10 cellular contexts compared by ENCODE assay signal in the genomic region with DNA sequence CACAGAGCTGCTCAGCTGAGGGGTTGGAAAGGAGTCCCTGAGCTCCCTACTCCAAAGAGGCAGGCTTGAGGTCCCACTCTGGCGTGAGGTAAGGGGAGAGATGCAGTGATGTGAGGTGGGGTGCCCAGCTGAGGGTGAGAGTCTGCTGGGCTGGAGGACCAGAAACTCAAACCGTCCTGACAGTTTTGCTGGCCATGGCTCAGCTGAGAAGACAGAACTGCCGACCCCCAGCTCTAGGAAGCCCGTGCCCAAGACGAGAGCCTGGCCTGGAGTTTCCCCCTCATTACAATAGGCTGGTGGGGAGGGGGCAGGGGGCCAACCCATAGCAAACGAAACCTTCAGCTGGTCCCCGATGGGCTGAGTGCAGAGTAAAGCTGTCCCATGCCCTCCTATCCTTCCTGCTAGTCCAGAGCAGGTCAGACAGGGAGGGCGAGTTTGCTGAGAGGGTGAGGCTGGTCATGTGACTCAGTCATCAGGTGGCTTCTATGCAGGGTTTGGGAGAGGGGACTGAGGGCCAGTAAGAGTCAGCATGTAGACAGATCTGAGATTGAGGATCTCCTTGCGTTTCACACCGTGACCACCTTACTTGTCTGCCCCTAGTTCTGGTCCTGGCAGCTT.
A peak's percentile ranks its signal among the peaks of the same experiment; 100 is the strongest.
DNase-seq lines count a peak whose midpoint lies in the region; ATAC-seq, FAIRE-seq and TF ChIP-seq lines count a peak whose summit lies in the region.
"Had no signal": no experiment of that assay in that cellular context is flagged by ENCODE, and none has a peak within 500 bp of the region (broad histone marks: within the 10 kb centered on the region; RNA-seq: fewer than 3 reads in every experiment).

No MANE protein-coding gene starts in this region.

- TF ChIP-seq CTCF in GM13977 (IDR thresholded peaks at IDR 0.05; ENCODE audit: extremely low read depth, insufficient read depth, missing control alignments) (no peak), MM.1S (IDR thresholded peaks at IDR 0.05; ENCODE audit: low read length) (no peak), H1 (IDR thresholded peaks at IDR 0.05; ENCODE audit: control extremely low read depth in 1 of 3, insufficient read depth in 1 of 3, low read depth in 1 of 3, low read length in 3 of 3) (no peak)

- H3K9me3 ChIP-seq in MM.1S (replicated peaks; ENCODE audit: insufficient read depth, low read length) (no peaks in the 10 kb centered on the region), H1 (ENCODE audit: insufficient read depth in 2 of 2, low read depth in 1 of 2, low read length in 1 of 2) (no peaks in the 10 kb centered on the region; a peak in 1 of 4 replicates)

- H3K9me2 ChIP-seq in MM.1S (replicated peaks; ENCODE audit: insufficient read depth, low read length): no peaks in the 10 kb centered on the region

- H3K56ac ChIP-seq in H1 (replicated peaks; ENCODE audit: insufficient read length, low read depth, low read length): no peak overlapping the region

- H2BK20ac ChIP-seq in H1 (ENCODE audit: low read length): no peak overlapping the region

- CTCF ChIA-PET in H1 (lab: Charles Lee; ENCODE audit: partially characterized antibody): interaction anchor here (0.5 to 4.6 kb wide), 18 partner anchors 11 to 207 kb away, joined by 3 to 30 read pairs (median 3); no protein-coding TSS in a partner anchor

- no peaks in the 10 kb centered on the region for H3F3A ChIP-seq in MM.1S (ENCODE audit: insufficient read depth, low read length)

- no peak overlapping the region for H2AK5ac ChIP-seq in H1 (ENCODE audit: low read depth, low read length)

- no peak for TF ChIP-seq RAD21 in H1 (IDR thresholded peaks at IDR 0.05 in 1 of 2, conservative IDR thresholded peaks at IDR 0.05 in 1 of 2; ENCODE audit: low read depth in 2 of 2, low read length in 2 of 2)

- H3K14ac ChIP-seq in H1 (ENCODE audit: insufficient read length): no peak overlapping the region

- no peak for TF ChIP-seq EP300 in H1 (IDR thresholded peaks at IDR 0.05; ENCODE audit: borderline replicate concordance in 1 of 2, low read depth in 2 of 2, low read length in 2 of 2)

- peak overlapping the region; percentile 26; the same call in 1 of the 2 replicates for H3K27ac ChIP-seq in MM.1S (ENCODE audit: low read length)
- no peak overlapping the region for H3K27ac ChIP-seq in H1 (ENCODE audit: low read depth, low read length)
- no peak overlapping the region for H3K27ac ChIP-seq in rectal smooth muscle tissue (ENCODE audit: low read depth, low read length)

- no peak overlapping the region for H2BK15ac ChIP-seq in H1 (ENCODE audit: low read length)

- ATAC-seq in HG02852 (IDR thresholded peaks at IDR 0.05; ENCODE audit: unreplicated experiment): no peak

- H3K18ac ChIP-seq in H1 (ENCODE audit: extremely low read depth, low read length): peak overlapping the region; percentile 85

- no peaks in the 10 kb centered on the region for H3K4me1 ChIP-seq in MM.1S (ENCODE audit: low read length)
- H3K4me1 ChIP-seq in H1 (replicated peaks in 1 of 4; ENCODE audit: control insufficient read depth in 3 of 4, insufficient read depth in 4 of 4, low read length in 3 of 4): no peaks in the 10 kb centered on the region; a peak in 1 of 7 replicates
- no peaks in the 10 kb centered on the region for H3K4me1 ChIP-seq in rectal smooth muscle tissue (ENCODE audit: control insufficient read depth, insufficient read depth, low read length)

- peak overlapping the region; percentile 90; the same call in 1 of the 2 replicates for H4K8ac ChIP-seq in H1 (ENCODE audit: extremely low read depth, insufficient read depth, low read length)

- no peak for TF ChIP-seq POLR2A in H1 (IDR thresholded peaks at IDR 0.05; ENCODE audit: control extremely low read depth in 1 of 2, low read depth in 2 of 2, low read length in 2 of 2)

- H2BK12ac ChIP-seq in H1 (ENCODE audit: low read depth, low read length): no peak overlapping the region; the same call in 1 of the 2 replicates

- FAIRE-seq in H1 (lab: Jason Lieb, UNC): no peak

- H3K4me3 ChIP-seq in MM.1S (ENCODE audit: low read length) (peak overlapping the region; percentile 62), H1 (ENCODE audit: extremely low read depth in 1 of 4, insufficient read depth in 2 of 4, low read depth in 3 of 4, low read length in 4 of 4) (no peak overlapping the region), rectal smooth muscle tissue (ENCODE audit: low read length) (peak overlapping the region; percentile 24)

- H4K91ac ChIP-seq in H1 (replicated peaks; ENCODE audit: insufficient read length, low read length): peak overlapping the region; percentile 31

- POLR2A ChIA-PET in H1 (lab: Charles Lee; ENCODE audit: partially characterized antibody): no interaction called here

- no peak overlapping the region for H2BK120ac ChIP-seq in H1 (replicated peaks; ENCODE audit: low read depth, low read length)

- WGBS in H1 (ENCODE audit: extremely low coverage in 1 of 2, insufficient coverage in 1 of 2, insufficient read length in 1 of 2, insufficient replicate concordance in 2 of 2, low coverage in 1 of 2, low lambda C conversion rate in 2 of 2, missing lambda C conversion rate in 1 of 2), 2 experiments: 85% methylated on average over 9 of the region's 10 CpGs; no CpG with 5 or more reads in 1 of the 2 experiments

- H3K79me2 ChIP-seq in MM.1S (ENCODE audit: low read length) (no peaks in the 10 kb centered on the region), H1 (ENCODE audit: control insufficient read depth in 1 of 2, insufficient read depth in 2 of 2, low read length in 2 of 2) (no peaks in the 10 kb centered on the region)

- no peaks in the 10 kb centered on the region for H4K20me1 ChIP-seq in MM.1S (ENCODE audit: insufficient read depth, low read length)
- H4K20me1 ChIP-seq in H1 (replicated peaks in 1 of 2; ENCODE audit: control insufficient read depth in 1 of 2, insufficient read depth in 2 of 2, low read length in 2 of 2): no peaks in the 10 kb centered on the region

- H3K27me3 ChIP-seq in MM.1S (replicated peaks; ENCODE audit: insufficient read depth, low read length) (no peaks in the 10 kb centered on the region), H1 (replicated peaks in 1 of 4; ENCODE audit: control insufficient read depth in 3 of 4, extremely low read depth in 1 of 4, insufficient read depth in 3 of 4, low read length in 3 of 4) (peaks cover 0 to 2% (median 0%) of the 10 kb centered on the region in 4 experiments; a peak in 2 of 7 replicates), rectal smooth muscle tissue (ENCODE audit: control insufficient read depth, insufficient read depth, low read length) (peaks cover 4% of the 10 kb centered on the region)

- no peak overlapping the region for H2BK5ac ChIP-seq in H1 (ENCODE audit: low read depth, low read length)

- H3K9ac ChIP-seq in MM.1S (ENCODE audit: low read length) (peak overlapping the region; percentile 69), H1 (replicated peaks in 1 of 4; ENCODE audit: extremely low read depth in 1 of 4, low read depth in 3 of 4, low read length in 3 of 4) (no peak overlapping the region), rectal smooth muscle tissue (ENCODE audit: low read length) (no peak overlapping the region)

- H3K4me2 ChIP-seq in MM.1S (ENCODE audit: low read depth, low read length): peak overlapping the region; percentile 85
- H3K4me2 ChIP-seq in H1 (ENCODE audit: insufficient read depth in 1 of 2, low read depth in 2 of 2, low read length in 2 of 2): 0 out of 4 replicates have a peak overlapping the region, but pooled peaks of 1 of the 2 experiments have one; percentile 22

- H4K5ac ChIP-seq in H1 (ENCODE audit: insufficient read length, low read depth, low read length): no peak overlapping the region

- H2AFZ ChIP-seq in MM.1S (ENCODE audit: low read length): peak overlapping the region; percentile 89
- H2AFZ ChIP-seq in H1 (ENCODE audit: low read length): peak overlapping the region; percentile 91

- H3K36me3 ChIP-seq in MM.1S (replicated peaks; ENCODE audit: insufficient read depth, low read length) (no peaks in the 10 kb centered on the region), H1 (ENCODE audit: control insufficient read depth in 2 of 4, insufficient read depth in 4 of 4, low read length in 3 of 4) (no peaks in the 10 kb centered on the region), rectal smooth muscle tissue (ENCODE audit: control insufficient read depth, insufficient read depth, low read length) (no peaks in the 10 kb centered on the region)

- peak; percentile 13 for DNase-seq in GM13977 (ENCODE audit: low spot score)
- no peak for DNase-seq in MM.1S
- DNase-seq in H1 (ENCODE audit: low read depth in 1 of 2, low spot score in 2 of 2): no peak
- DNase-seq in central memory CD4-positive, alpha-beta T cell: no peak
- DNase-seq in activated CD4-positive, alpha-beta T cell treated with anti-CD3 and anti-CD28 coated beads for 48 hours: no peak
- DNase-seq: activated CD8-positive, alpha-beta memory T cell treated with anti-CD3 and anti-CD28 coated beads, Interleukin-2, amount 50 U/mL, for 4 hours; CD8-positive, alpha-beta memory T cell; cortex of kidney had no signal

- H3K79me1 ChIP-seq in H1 (ENCODE audit: low read depth, low read length): no peaks in the 10 kb centered on the region

- no peak overlapping the region for H3K4ac ChIP-seq in H1 (replicated peaks; ENCODE audit: insufficient read length, low read depth, low read length)

- in situ Hi-C loops in GM13977 (cut with MboI; ENCODE audit: low pct_unique_long_range_greater_than_20kb, low sequenced_read_pairs, unreplicated experiment): no loop called here

- no peak overlapping the region for H3K23ac ChIP-seq in H1 (ENCODE audit: insufficient read length)

- H3K23me2 ChIP-seq in H1 (ENCODE audit: low read depth, low read length): no peaks in the 10 kb centered on the region; the same call in 1 of the 2 replicates

TF ChIP-seq in H1, 55 proteins besides CTCF, POLR2A, EP300 and RAD21:
- TF ChIP-seq JUN (IDR thresholded peaks at IDR 0.05; ENCODE audit: low read depth, low read length): no peak
- TF ChIP-seq, protein P1, sequence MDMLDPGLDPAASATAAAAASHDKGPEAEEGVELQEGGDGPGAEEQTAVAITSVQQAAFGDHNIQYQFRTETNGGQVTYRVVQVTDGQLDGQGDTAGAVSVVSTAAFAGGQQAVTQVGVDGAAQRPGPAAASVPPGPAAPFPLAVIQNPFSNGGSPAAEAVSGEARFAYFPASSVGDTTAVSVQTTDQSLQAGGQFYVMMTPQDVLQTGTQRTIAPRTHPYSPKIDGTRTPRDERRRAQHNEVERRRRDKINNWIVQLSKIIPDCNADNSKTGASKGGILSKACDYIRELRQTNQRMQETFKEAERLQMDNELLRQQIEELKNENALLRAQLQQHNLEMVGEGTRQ (IDR thresholded peaks at IDR 0.05; ENCODE audit: low read length): peak; percentile 22; the same call in 1 of the 2 replicates

Comparison
In these comparisons a context has a peak if more than half of its experiments do, and no peak if none do; other contexts are left out.
1. H3K4me3 ChIP-seq: peak in MM.1S (single experiment) and rectal smooth muscle tissue (single experiment); none in H1 (0 of 4).